In the genomic region with DNA sequence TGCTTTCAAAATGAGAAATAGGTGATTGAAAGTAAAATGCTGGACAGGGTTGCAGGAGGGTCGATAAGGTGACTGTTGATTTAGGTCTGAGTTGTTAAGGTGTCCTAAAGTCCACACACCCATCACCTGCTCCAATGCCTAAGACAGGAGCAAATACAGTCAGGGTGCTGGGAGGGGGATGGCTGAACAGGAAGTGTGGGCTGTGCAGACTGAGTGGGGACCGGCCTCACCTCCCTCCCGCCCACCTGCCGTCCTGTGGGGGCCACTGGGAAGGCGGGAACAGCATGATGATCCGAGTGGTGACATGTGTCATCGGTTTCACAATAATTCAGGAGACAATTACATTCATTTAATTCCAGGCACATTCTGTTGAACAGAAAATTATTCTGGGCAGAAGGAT, we compare ENCODE assay signal across 2 cellular contexts.
A peak's percentile ranks its signal among the peaks of the same experiment; 100 is the strongest.
TF ChIP-seq lines count a peak whose summit lies in the region.

No MANE protein-coding gene starts in this region.

TF ChIP-seq in HepG2, 621 proteins besides CTCF, POLR2A, EP300 and RAD21 (continues in another document):
- TF ChIP-seq ZNF674 (CRISPR knock-in tag; IDR thresholded peaks at IDR 0.05; ENCODE audit: low read depth), result no peak
- no peak for TF ChIP-seq ZNF225 (CRISPR knock-in tag; IDR thresholded peaks at IDR 0.05)
- TF ChIP-seq, protein P1, sequence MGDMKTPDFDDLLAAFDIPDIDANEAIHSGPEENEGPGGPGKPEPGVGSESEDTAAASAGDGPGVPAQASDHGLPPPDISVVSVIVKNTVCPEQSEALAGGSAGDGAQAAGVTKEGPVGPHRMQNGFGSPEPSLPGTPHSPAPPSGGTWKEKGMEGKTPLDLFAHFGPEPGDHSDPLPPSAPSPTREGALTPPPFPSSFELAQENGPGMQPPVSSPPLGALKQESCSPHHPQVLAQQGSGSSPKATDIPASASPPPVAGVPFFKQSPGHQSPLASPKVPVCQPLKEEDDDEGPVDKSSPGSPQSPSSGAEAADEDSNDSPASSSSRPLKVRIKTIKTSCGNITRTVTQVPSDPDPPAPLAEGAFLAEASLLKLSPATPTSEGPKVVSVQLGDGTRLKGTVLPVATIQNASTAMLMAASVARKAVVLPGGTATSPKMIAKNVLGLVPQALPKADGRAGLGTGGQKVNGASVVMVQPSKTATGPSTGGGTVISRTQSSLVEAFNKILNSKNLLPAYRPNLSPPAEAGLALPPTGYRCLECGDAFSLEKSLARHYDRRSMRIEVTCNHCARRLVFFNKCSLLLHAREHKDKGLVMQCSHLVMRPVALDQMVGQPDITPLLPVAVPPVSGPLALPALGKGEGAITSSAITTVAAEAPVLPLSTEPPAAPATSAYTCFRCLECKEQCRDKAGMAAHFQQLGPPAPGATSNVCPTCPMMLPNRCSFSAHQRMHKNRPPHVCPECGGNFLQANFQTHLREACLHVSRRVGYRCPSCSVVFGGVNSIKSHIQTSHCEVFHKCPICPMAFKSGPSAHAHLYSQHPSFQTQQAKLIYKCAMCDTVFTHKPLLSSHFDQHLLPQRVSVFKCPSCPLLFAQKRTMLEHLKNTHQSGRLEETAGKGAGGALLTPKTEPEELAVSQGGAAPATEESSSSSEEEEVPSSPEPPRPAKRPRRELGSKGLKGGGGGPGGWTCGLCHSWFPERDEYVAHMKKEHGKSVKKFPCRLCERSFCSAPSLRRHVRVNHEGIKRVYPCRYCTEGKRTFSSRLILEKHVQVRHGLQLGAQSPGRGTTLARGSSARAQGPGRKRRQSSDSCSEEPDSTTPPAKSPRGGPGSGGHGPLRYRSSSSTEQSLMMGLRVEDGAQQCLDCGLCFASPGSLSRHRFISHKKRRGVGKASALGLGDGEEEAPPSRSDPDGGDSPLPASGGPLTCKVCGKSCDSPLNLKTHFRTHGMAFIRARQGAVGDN (CRISPR knock-in tag; IDR thresholded peaks at IDR 0.05), result peak; percentile 51
- no peak for TF ChIP-seq TEAD3 (CRISPR knock-in tag; optimal IDR thresholded peaks at IDR 0.05; ENCODE audit: borderline replicate concordance)
- TF ChIP-seq, protein P2, sequence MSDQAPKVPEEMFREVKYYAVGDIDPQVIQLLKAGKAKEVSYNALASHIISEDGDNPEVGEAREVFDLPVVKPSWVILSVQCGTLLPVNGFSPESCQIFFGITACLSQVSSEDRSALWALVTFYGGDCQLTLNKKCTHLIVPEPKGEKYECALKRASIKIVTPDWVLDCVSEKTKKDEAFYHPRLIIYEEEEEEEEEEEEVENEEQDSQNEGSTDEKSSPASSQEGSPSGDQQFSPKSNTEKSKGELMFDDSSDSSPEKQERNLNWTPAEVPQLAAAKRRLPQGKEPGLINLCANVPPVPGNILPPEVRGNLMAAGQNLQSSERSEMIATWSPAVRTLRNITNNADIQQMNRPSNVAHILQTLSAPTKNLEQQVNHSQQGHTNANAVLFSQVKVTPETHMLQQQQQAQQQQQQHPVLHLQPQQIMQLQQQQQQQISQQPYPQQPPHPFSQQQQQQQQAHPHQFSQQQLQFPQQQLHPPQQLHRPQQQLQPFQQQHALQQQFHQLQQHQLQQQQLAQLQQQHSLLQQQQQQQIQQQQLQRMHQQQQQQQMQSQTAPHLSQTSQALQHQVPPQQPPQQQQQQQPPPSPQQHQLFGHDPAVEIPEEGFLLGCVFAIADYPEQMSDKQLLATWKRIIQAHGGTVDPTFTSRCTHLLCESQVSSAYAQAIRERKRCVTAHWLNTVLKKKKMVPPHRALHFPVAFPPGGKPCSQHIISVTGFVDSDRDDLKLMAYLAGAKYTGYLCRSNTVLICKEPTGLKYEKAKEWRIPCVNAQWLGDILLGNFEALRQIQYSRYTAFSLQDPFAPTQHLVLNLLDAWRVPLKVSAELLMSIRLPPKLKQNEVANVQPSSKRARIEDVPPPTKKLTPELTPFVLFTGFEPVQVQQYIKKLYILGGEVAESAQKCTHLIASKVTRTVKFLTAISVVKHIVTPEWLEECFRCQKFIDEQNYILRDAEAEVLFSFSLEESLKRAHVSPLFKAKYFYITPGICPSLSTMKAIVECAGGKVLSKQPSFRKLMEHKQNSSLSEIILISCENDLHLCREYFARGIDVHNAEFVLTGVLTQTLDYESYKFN (CRISPR knock-in tag; conservative IDR thresholded peaks at IDR 0.05), result peak; percentile 36; the same call in 1 of the 2 replicates
- TF ChIP-seq NFE2L1 (CRISPR knock-in tag; IDR thresholded peaks at IDR 0.05; ENCODE audit: borderline replicate concordance), result no peak
- TF ChIP-seq EED (CRISPR knock-in tag; IDR thresholded peaks at IDR 0.05), result no peak
- TF ChIP-seq ZNF556 (CRISPR knock-in tag; IDR thresholded peaks at IDR 0.05; ENCODE audit: borderline replicate concordance), result no peak
- TF ChIP-seq KLF6 (CRISPR knock-in tag; IDR thresholded peaks at IDR 0.05), result no peak
- no peak for TF ChIP-seq RORA (CRISPR knock-in tag; IDR thresholded peaks at IDR 0.05)
- no peak for TF ChIP-seq KLF11 (CRISPR knock-in tag; IDR thresholded peaks at IDR 0.05)
- TF ChIP-seq ZNF431 (CRISPR knock-in tag; IDR thresholded peaks at IDR 0.05; ENCODE audit: borderline replicate concordance, low read depth), result no peak
- TF ChIP-seq ZFX (CRISPR knock-in tag; IDR thresholded peaks at IDR 0.05; ENCODE audit: low read depth), result no peak
- no peak for TF ChIP-seq NR2F6 (IDR thresholded peaks at IDR 0.05)
- TF ChIP-seq NR2F6 (CRISPR knock-in tag; IDR thresholded peaks at IDR 0.05), result no peak
- TF ChIP-seq SRSF1 (optimal IDR thresholded peaks at IDR 0.05; ENCODE audit: low read depth, low read length), result no peak
- TF ChIP-seq ETV5 (CRISPR knock-in tag; IDR thresholded peaks at IDR 0.05; ENCODE audit: borderline replicate concordance), result peak; percentile 40; the same call in 1 of the 2 replicates
- no peak for TF ChIP-seq RARG (CRISPR knock-in tag; IDR thresholded peaks at IDR 0.05; ENCODE audit: low read depth)
- no peak for TF ChIP-seq HDAC1 (CRISPR knock-in tag; IDR thresholded peaks at IDR 0.05)
- TF ChIP-seq, protein P3, sequence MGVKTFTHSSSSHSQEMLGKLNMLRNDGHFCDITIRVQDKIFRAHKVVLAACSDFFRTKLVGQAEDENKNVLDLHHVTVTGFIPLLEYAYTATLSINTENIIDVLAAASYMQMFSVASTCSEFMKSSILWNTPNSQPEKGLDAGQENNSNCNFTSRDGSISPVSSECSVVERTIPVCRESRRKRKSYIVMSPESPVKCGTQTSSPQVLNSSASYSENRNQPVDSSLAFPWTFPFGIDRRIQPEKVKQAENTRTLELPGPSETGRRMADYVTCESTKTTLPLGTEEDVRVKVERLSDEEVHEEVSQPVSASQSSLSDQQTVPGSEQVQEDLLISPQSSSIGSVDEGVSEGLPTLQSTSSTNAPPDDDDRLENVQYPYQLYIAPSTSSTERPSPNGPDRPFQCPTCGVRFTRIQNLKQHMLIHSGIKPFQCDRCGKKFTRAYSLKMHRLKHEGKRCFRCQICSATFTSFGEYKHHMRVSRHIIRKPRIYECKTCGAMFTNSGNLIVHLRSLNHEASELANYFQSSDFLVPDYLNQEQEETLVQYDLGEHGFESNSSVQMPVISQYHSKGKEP (CRISPR knock-in tag; IDR thresholded peaks at IDR 0.05), result no peak
- 0 out of 2 replicates have a peak, but pooled peaks have one; percentile 22 for TF ChIP-seq CEBPB (IDR thresholded peaks at IDR 0.05; ENCODE audit: borderline replicate concordance, low read depth, low read length)
- no peak for TF ChIP-seq NBN (conservative IDR thresholded peaks at IDR 0.05)
- no peak for TF ChIP-seq SIN3B (IDR thresholded peaks at IDR 0.05; ENCODE audit: low read length)
- no peak for TF ChIP-seq ZNF501 (CRISPR knock-in tag; IDR thresholded peaks at IDR 0.05)
- TF ChIP-seq HHEX (CRISPR knock-in tag; IDR thresholded peaks at IDR 0.05), result no peak
- no peak for TF ChIP-seq SIX4 (CRISPR knock-in tag; IDR thresholded peaks at IDR 0.05)

TF ChIP-seq in H1, 55 proteins besides CTCF, POLR2A, EP300 and RAD21:
- TF ChIP-seq MAFK (IDR thresholded peaks at IDR 0.05; ENCODE audit: low read depth, low read length) (no peak), JUND (IDR thresholded peaks at IDR 0.05; ENCODE audit: low read length) (no peak), POU5F1 (IDR thresholded peaks at IDR 0.05; ENCODE audit: low read depth, low read length) (no peak), ZNF274 (IDR thresholded peaks at IDR 0.05; ENCODE audit: borderline replicate concordance, extremely low read depth, low read length) (no peak), GABPA (IDR thresholded peaks at IDR 0.05; ENCODE audit: borderline replicate concordance, insufficient read depth, low read length) (no peak), PHF8 (conservative IDR thresholded peaks at IDR 0.05; ENCODE audit: low read depth, low read length) (no peak), ASH2L (IDR thresholded peaks at IDR 0.05; ENCODE audit: low read length) (no peak), SUZ12 (IDR thresholded peaks at IDR 0.05; ENCODE audit: low read length) (no peak), KDM5A (IDR thresholded peaks at IDR 0.05; ENCODE audit: low read length) (no peak), CBX8 (IDR thresholded peaks at IDR 0.05; ENCODE audit: borderline replicate concordance, low read depth, low read length) (no peak), EZH2 (IDR thresholded peaks at IDR 0.05; ENCODE audit: low read depth, low read length, severe bottlenecking) (no peak), SP2 (IDR thresholded peaks at IDR 0.05; ENCODE audit: low read length) (no peak), HDAC2 (IDR thresholded peaks at IDR 0.05; ENCODE audit: borderline replicate concordance in 1 of 2, low read depth in 2 of 2, low read length in 2 of 2) (no peak), SRF (IDR thresholded peaks at IDR 0.05; ENCODE audit: low read depth, low read length) (no peak), TAF1 (IDR thresholded peaks at IDR 0.05; ENCODE audit: low read depth, low read length) (no peak)
- TF ChIP-seq, protein P4, sequence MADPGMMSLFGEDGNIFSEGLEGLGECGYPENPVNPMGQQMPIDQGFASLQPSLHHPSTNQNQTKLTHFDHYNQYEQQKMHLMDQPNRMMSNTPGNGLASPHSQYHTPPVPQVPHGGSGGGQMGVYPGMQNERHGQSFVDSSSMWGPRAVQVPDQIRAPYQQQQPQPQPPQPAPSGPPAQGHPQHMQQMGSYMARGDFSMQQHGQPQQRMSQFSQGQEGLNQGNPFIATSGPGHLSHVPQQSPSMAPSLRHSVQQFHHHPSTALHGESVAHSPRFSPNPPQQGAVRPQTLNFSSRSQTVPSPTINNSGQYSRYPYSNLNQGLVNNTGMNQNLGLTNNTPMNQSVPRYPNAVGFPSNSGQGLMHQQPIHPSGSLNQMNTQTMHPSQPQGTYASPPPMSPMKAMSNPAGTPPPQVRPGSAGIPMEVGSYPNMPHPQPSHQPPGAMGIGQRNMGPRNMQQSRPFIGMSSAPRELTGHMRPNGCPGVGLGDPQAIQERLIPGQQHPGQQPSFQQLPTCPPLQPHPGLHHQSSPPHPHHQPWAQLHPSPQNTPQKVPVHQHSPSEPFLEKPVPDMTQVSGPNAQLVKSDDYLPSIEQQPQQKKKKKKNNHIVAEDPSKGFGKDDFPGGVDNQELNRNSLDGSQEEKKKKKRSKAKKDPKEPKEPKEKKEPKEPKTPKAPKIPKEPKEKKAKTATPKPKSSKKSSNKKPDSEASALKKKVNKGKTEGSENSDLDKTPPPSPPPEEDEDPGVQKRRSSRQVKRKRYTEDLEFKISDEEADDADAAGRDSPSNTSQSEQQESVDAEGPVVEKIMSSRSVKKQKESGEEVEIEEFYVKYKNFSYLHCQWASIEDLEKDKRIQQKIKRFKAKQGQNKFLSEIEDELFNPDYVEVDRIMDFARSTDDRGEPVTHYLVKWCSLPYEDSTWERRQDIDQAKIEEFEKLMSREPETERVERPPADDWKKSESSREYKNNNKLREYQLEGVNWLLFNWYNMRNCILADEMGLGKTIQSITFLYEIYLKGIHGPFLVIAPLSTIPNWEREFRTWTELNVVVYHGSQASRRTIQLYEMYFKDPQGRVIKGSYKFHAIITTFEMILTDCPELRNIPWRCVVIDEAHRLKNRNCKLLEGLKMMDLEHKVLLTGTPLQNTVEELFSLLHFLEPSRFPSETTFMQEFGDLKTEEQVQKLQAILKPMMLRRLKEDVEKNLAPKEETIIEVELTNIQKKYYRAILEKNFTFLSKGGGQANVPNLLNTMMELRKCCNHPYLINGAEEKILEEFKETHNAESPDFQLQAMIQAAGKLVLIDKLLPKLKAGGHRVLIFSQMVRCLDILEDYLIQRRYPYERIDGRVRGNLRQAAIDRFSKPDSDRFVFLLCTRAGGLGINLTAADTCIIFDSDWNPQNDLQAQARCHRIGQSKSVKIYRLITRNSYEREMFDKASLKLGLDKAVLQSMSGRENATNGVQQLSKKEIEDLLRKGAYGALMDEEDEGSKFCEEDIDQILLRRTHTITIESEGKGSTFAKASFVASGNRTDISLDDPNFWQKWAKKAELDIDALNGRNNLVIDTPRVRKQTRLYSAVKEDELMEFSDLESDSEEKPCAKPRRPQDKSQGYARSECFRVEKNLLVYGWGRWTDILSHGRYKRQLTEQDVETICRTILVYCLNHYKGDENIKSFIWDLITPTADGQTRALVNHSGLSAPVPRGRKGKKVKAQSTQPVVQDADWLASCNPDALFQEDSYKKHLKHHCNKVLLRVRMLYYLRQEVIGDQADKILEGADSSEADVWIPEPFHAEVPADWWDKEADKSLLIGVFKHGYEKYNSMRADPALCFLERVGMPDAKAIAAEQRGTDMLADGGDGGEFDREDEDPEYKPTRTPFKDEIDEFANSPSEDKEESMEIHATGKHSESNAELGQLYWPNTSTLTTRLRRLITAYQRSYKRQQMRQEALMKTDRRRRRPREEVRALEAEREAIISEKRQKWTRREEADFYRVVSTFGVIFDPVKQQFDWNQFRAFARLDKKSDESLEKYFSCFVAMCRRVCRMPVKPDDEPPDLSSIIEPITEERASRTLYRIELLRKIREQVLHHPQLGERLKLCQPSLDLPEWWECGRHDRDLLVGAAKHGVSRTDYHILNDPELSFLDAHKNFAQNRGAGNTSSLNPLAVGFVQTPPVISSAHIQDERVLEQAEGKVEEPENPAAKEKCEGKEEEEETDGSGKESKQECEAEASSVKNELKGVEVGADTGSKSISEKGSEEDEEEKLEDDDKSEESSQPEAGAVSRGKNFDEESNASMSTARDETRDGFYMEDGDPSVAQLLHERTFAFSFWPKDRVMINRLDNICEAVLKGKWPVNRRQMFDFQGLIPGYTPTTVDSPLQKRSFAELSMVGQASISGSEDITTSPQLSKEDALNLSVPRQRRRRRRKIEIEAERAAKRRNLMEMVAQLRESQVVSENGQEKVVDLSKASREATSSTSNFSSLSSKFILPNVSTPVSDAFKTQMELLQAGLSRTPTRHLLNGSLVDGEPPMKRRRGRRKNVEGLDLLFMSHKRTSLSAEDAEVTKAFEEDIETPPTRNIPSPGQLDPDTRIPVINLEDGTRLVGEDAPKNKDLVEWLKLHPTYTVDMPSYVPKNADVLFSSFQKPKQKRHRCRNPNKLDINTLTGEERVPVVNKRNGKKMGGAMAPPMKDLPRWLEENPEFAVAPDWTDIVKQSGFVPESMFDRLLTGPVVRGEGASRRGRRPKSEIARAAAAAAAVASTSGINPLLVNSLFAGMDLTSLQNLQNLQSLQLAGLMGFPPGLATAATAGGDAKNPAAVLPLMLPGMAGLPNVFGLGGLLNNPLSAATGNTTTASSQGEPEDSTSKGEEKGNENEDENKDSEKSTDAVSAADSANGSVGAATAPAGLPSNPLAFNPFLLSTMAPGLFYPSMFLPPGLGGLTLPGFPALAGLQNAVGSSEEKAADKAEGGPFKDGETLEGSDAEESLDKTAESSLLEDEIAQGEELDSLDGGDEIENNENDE (IDR thresholded peaks at IDR 0.05; ENCODE audit: insufficient replicate concordance, low read length), result no peak
